In the genomic region with DNA sequence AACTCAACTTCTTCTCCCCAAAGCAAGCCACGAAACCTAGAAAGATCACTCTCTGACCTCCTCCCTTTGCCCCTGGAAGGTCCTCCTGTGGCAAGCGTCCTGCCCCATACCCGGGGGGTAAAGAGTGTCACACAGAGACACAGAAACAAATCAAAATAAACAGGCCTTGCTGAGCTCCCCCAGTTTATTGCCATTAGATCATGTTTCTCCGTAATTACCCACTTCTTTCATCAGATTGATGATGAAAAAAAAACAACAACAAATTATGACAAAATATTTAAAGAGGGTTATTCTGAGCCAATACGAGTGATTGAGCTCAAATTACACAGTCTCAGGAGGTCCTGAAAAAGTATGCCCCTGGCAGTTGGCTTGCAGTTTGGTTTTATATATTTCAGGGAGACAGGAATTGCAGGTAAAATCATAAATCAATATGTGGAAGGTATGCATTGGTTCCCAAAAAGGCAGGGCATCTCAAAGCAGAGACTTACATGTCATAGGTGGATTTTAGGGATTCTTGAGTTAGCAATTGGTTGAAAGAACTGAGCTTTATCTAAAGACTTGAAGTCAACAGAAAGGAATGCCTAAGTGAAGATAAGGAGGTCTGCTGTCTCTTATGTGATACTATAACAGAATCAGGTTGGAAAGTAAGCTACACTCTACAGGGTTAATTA, we compare ENCODE assay signal across 1 cellular context.
TF ChIP-seq lines count a peak whose summit lies in the region.

No MANE protein-coding gene starts in this region.

TF ChIP-seq in SK-N-SH, 30 proteins besides CTCF, POLR2A, EP300 and RAD21 (continued from another document):
- TF ChIP-seq REST (IDR thresholded peaks at IDR 0.05; ENCODE audit: low read depth, low read length) = no peak
- TF ChIP-seq TEAD4 (IDR thresholded peaks at IDR 0.05; ENCODE audit: borderline replicate concordance, insufficient read depth) = no peak
- no peak for TF ChIP-seq MAX (IDR thresholded peaks at IDR 0.05; ENCODE audit: low read depth)
- TF ChIP-seq SMC3 (IDR thresholded peaks at IDR 0.05; ENCODE audit: low read depth, low read length) = no peak
- TF ChIP-seq, protein P1, sequence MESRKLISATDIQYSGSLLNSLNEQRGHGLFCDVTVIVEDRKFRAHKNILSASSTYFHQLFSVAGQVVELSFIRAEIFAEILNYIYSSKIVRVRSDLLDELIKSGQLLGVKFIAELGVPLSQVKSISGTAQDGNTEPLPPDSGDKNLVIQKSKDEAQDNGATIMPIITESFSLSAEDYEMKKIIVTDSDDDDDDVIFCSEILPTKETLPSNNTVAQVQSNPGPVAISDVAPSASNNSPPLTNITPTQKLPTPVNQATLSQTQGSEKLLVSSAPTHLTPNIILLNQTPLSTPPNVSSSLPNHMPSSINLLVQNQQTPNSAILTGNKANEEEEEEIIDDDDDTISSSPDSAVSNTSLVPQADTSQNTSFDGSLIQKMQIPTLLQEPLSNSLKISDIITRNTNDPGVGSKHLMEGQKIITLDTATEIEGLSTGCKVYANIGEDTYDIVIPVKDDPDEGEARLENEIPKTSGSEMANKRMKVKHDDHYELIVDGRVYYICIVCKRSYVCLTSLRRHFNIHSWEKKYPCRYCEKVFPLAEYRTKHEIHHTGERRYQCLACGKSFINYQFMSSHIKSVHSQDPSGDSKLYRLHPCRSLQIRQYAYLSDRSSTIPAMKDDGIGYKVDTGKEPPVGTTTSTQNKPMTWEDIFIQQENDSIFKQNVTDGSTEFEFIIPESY (IDR thresholded peaks at IDR 0.05; ENCODE audit: borderline replicate concordance, low read depth) = no peak
- TF ChIP-seq NRF1 (IDR thresholded peaks at IDR 0.05; ENCODE audit: low read depth, low read length) = no peak
- TF ChIP-seq, protein P2, sequence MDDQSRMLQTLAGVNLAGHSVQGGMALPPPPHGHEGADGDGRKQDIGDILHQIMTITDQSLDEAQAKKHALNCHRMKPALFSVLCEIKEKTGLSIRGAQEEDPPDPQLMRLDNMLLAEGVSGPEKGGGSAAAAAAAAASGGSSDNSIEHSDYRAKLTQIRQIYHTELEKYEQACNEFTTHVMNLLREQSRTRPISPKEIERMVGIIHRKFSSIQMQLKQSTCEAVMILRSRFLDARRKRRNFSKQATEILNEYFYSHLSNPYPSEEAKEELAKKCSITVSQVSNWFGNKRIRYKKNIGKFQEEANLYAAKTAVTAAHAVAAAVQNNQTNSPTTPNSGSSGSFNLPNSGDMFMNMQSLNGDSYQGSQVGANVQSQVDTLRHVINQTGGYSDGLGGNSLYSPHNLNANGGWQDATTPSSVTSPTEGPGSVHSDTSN (IDR thresholded peaks at IDR 0.05) = no peak
- no peak for TF ChIP-seq RCOR1 (IDR thresholded peaks at IDR 0.05; ENCODE audit: low read length)
- no peak for TF ChIP-seq ELF1 (IDR thresholded peaks at IDR 0.05)
- TF ChIP-seq CHD2 (IDR thresholded peaks at IDR 0.05; ENCODE audit: low read length, partially characterized antibody) = no peak
- TF ChIP-seq GABPA (IDR thresholded peaks at IDR 0.05; ENCODE audit: low read depth) = no peak
- no peak for TF ChIP-seq MEF2A (IDR thresholded peaks at IDR 0.05; ENCODE audit: borderline replicate concordance, low read depth)
- TF ChIP-seq IRF3 (IDR thresholded peaks at IDR 0.05; ENCODE audit: low read depth, low read length) = no peak
- no peak for TF ChIP-seq POLR2AphosphoS5 (IDR thresholded peaks at IDR 0.05; ENCODE audit: low read depth, low read length)
- TF ChIP-seq RFX5 (IDR thresholded peaks at IDR 0.05; ENCODE audit: low read length) = no peak
